In the genomic region with DNA sequence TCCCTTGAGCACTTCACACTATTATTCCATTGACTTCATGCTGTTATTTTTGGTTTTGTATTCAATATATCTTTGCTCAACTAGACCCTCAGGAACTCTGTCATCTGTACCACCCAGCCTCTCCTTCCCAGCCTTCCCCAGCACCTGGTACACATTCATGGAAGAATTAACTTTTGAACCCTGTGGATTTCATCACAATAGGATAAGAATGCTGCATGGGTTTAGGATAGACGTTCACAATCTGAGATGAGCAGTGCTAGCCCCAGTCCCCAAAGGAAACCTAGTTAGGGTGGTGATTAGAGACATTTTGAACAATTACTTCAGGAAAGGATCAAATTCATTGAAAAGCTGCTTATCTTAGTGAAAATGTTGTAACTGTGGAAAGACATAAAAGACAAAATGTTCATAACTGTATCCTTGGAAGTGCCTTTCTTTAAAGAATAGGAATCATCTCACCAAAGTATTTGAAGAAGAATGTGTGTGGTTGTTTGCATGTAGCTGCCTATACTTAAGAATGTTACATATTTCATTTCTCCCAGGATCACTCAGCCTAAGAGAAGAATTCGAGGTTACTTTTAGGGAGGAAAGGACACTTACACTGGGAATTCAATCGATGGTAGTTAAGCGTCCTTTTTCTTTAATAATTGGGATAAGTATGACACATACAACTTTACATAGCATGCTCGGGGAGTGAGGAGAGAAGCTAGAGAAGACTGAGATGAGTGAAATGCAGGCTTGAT, we compare ENCODE assay signal across 10 cellular contexts. TPM values are rescaled to one million over a fixed set of nuclear protein-coding genes. Genes with fewer than 3 reads are reported as not detected.
DNase-seq lines count a peak whose midpoint lies in the region; ATAC-seq and TF ChIP-seq lines count a peak whose summit lies in the region.
"Had no signal": no experiment of that assay in that cellular context is flagged by ENCODE, and none has a peak within 500 bp of the region (broad histone marks: within the 10 kb centered on the region; RNA-seq: fewer than 3 reads in every experiment).

No MANE protein-coding gene starts in this region.

- no peaks in the 10 kb centered on the region for H3K36me3 ChIP-seq in brain microvascular endothelial cell (replicated peaks)
- H3K36me3 ChIP-seq in lower lobe of right lung = no peaks in the 10 kb centered on the region
- no peaks in the 10 kb centered on the region for H3K36me3 ChIP-seq in thoracic aorta

- DNase-seq in NB4 (ENCODE audit: low read depth) = no peak
- DNase-seq in brain microvascular endothelial cell = no peak
- no peak for DNase-seq in lower lobe of right lung
- DNase-seq in thoracic aorta (ENCODE audit: low spot score) = no peak
- no peak for DNase-seq in NCI-H187 treated with DMSO at 0.1 percent for 48 hours (lab: John Stamatoyannopoulos, UW)
- no peak for DNase-seq in activated T-cell treated with anti-CD3 and anti-CD28 coated beads, Interleukin-2, amount 50 U/mL, for 4 hours
- DNase-seq: left colon, NCI-H1105 treated with DMSO at 0.1 percent for 48 hours had no signal

- ATAC-seq in lower lobe of right lung = no peak
- ATAC-seq in thoracic aorta (ENCODE audit: insufficient number of reproducible peaks, low FRiP score, low read depth) = no peak
- ATAC-seq in activated T-cell treated with anti-CD3 and anti-CD28 coated beads, Interleukin-2, amount 50 U/mL, for 4 hours = no peak
- no peak for ATAC-seq in HG02798 (IDR thresholded peaks at IDR 0.05; ENCODE audit: poor library complexity, unreplicated experiment)
- ATAC-seq: left colon had no signal

- no peak for TF ChIP-seq POLR2A in NB4 (IDR thresholded peaks at IDR 0.05; ENCODE audit: extremely low read depth, insufficient read length)

- in situ Hi-C loops in brain microvascular endothelial cell (cut with HindIII; ENCODE audit: low pct_ligation_motif_present, low sequenced_read_pairs) = no loop called here

- H3K27me3 ChIP-seq in brain microvascular endothelial cell (replicated peaks) = no peaks in the 10 kb centered on the region
- H3K27me3 ChIP-seq in lower lobe of right lung (ENCODE audit: low read depth) = no peaks in the 10 kb centered on the region
- H3K27me3 ChIP-seq in thoracic aorta (replicated peaks; ENCODE audit: insufficient read depth) = no peaks in the 10 kb centered on the region

- H3K4me1 ChIP-seq in lower lobe of right lung (peaks cover 43% of the 10 kb centered on the region), thoracic aorta (ENCODE audit: control insufficient read depth in 1 of 2, low read depth in 2 of 2) (peaks cover 0 to 8% of the 10 kb centered on the region in 2 donors)

- H3K4me3 ChIP-seq in NB4 (ENCODE audit: low read depth, low read length) = peak overlapping the region; percentile 5
- no peak overlapping the region for H3K4me3 ChIP-seq in brain microvascular endothelial cell (ENCODE audit: low read depth, low read length)
- peak overlapping the region; percentile 41 for H3K4me3 ChIP-seq in lower lobe of right lung
- peak overlapping the region; percentile 65 for H3K4me3 ChIP-seq in thoracic aorta

- H3K4me1 Mint-ChIP-seq in activated T-cell treated with anti-CD3 and anti-CD28 coated beads, Interleukin-2, amount 50 U/mL, for 4 hours (ENCODE audit: low read depth) = peaks cover 5% of the 10 kb centered on the region

- H3K36me3 Mint-ChIP-seq in activated T-cell treated with anti-CD3 and anti-CD28 coated beads, Interleukin-2, amount 50 U/mL, for 4 hours (ENCODE audit: insufficient read depth) = no peaks in the 10 kb centered on the region

- H3K9me3 ChIP-seq in lower lobe of right lung (no peaks in the 10 kb centered on the region), thoracic aorta (no peaks in the 10 kb centered on the region)

- H3K27me3 Mint-ChIP-seq in activated T-cell treated with anti-CD3 and anti-CD28 coated beads, Interleukin-2, amount 50 U/mL, for 4 hours (ENCODE audit: low read depth) = peaks cover 54% of the 10 kb centered on the region

- intact Hi-C loops in lower lobe of right lung (cut with DNase I) = no loop called here

- TF ChIP-seq CTCF in NB4 (IDR thresholded peaks at IDR 0.05; ENCODE audit: low read depth, low read length) (no peak), brain microvascular endothelial cell (IDR thresholded peaks at IDR 0.05; ENCODE audit: low read depth, low read length, missing control alignments) (no peak), lower lobe of right lung (IDR thresholded peaks at IDR 0.05) (no peak), thoracic aorta (IDR thresholded peaks at IDR 0.05) (no peak)

- no peak overlapping the region for H3K4me3 Mint-ChIP-seq in activated T-cell treated with anti-CD3 and anti-CD28 coated beads, Interleukin-2, amount 50 U/mL, for 4 hours

- H3K27ac ChIP-seq in brain microvascular endothelial cell (peak overlapping the region; percentile 50), lower lobe of right lung (peak overlapping the region; percentile 74), thoracic aorta (no peak overlapping the region)

- H3K9me3 Mint-ChIP-seq in activated T-cell treated with anti-CD3 and anti-CD28 coated beads, Interleukin-2, amount 50 U/mL, for 4 hours = no peaks in the 10 kb centered on the region
- H3K9me3 Mint-ChIP-seq: activated T-helper 2 cell treated with anti-CD3 and anti-CD28 coated beads, Interferon-gamma antibody, Interleukin-2, Interleukin-4, amounts not matched to agents 10 μg/mL and 5 μg/mL and 100 μg/mL, durations not matched to agents 14 hours and 24 hours and 36 hours had no signal

RNA-seq across cellular contexts. Expression of gene CYP1B1, which starts 21.8 kb away (rescaled TPM):
- total RNA-seq in lower lobe of right lung (67.0 TPM), thoracic aorta (10 to 100 TPM; 27.1 to 83.0 TPM)
- total RNA-seq in activated T-cell treated with anti-CD3 and anti-CD28 coated beads, Interleukin-2, amount 50 U/mL, for 4 hours = 10 to 100 TPM in 2 of 3 donors, 1 to 10 TPM in 1; 6.3 to 13.9 (median 11.4) TPM

Comparison
In these comparisons a context has a peak if more than half of its experiments do, and no peak if none do; other contexts are left out.
1. H3K27ac ChIP-seq: peak in brain microvascular endothelial cell (single experiment) and lower lobe of right lung (single experiment); none in thoracic aorta (0 of 2).